In genomic region chr19:5935473-5936307, GRCh38 we compare ENCODE assay signal across 15 cellular contexts. TPM values are rescaled to one million over a fixed set of nuclear protein-coding genes. Genes with fewer than 3 reads are reported as not detected.
DNase-seq lines count a peak whose midpoint lies in the region; ATAC-seq and TF ChIP-seq lines count a peak whose summit lies in the region.
"Had no signal": no experiment of that assay in that cellular context is flagged by ENCODE, and none has a peak within 500 bp of the region (broad histone marks: within the 10 kb centered on the region; RNA-seq: fewer than 3 reads in every experiment).

No MANE protein-coding gene starts in this region.

- H3K36me3 ChIP-seq in muscle layer of colon (ENCODE audit: insufficient read depth, low read length) = peaks cover 23% of the 10 kb centered on the region
- H3K36me3 ChIP-seq in urinary bladder (ENCODE audit: insufficient read depth) = no peaks in the 10 kb centered on the region

- no peak overlapping the region for H3K4me3 Mint-ChIP-seq in endothelial cell (ENCODE audit: unreplicated experiment)

- H3K4me1 ChIP-seq in muscle layer of colon (ENCODE audit: insufficient read depth, low read length) = peaks cover 57% of the 10 kb centered on the region
- H3K4me1 ChIP-seq in urinary bladder (ENCODE audit: insufficient read depth) = no peaks in the 10 kb centered on the region
- H3K4me1 ChIP-seq: parathyroid adenoma had no signal

- no peak for TF ChIP-seq CTCF in endothelial cell (IDR thresholded peaks at IDR 0.05; ENCODE audit: unreplicated experiment)

- DNase-seq in NCI-H82 (lab: John Stamatoyannopoulos, UW) (peak; percentile 57), NCI-H82 treated with DMSO at 0.1 percent for 48 hours (lab: John Stamatoyannopoulos, UW; ENCODE audit: unreplicated experiment) (no peak), endothelial cell (ENCODE audit: low spot score) (no peak)
- DNase-seq: activated CD4-positive, alpha-beta T cell treated with anti-CD3 and anti-CD28 coated beads, Interleukin-2, amount 50 U/mL, for 4 hours; head of caudate nucleus; OCI-M1; T-helper 1 cell had no signal

- ATAC-seq in HG03175 (IDR thresholded peaks at IDR 0.05; ENCODE audit: unreplicated experiment) (no peak), GM21576 (IDR thresholded peaks at IDR 0.05; ENCODE audit: unreplicated experiment) (no peak)
- no peak for ATAC-seq in activated CD4-positive, CD25-positive, alpha-beta regulatory T cell treated with anti-CD3 and anti-CD28 coated beads, Interleukin-2, amount 50 U/mL, for 24 hours
- ATAC-seq: activated naive CD4-positive, alpha-beta T cell treated with anti-CD3 and anti-CD28 coated beads, Interleukin-2, amount 50 U/mL, for 72 hours had no signal

- H3K4me1 Mint-ChIP-seq in endothelial cell (ENCODE audit: unreplicated experiment) = peaks cover 10% of the 10 kb centered on the region

- no peaks in the 10 kb centered on the region for H3K9me3 Mint-ChIP-seq in endothelial cell (ENCODE audit: unreplicated experiment)
- H3K9me3 Mint-ChIP-seq: activated naive CD4-positive, alpha-beta T cell treated with anti-CD3 and anti-CD28 coated beads, Interleukin-2, amount 50 U/mL, for 72 hours had no signal

- H3K27me3 Mint-ChIP-seq in endothelial cell (ENCODE audit: unreplicated experiment) = no peaks in the 10 kb centered on the region

- peaks cover 22% of the 10 kb centered on the region for H3K36me3 Mint-ChIP-seq in endothelial cell (ENCODE audit: low read depth, unreplicated experiment)

- 50% methylated on average over 25 of the region's 25 CpGs for WGBS in urinary bladder

- H3K9me3 ChIP-seq in muscle layer of colon (ENCODE audit: low read length) = no peaks in the 10 kb centered on the region

- H3K4me3 ChIP-seq in muscle layer of colon (ENCODE audit: low read depth in 1 of 2, low read length in 2 of 2) (peak overlapping the region in 1 of 2 donors; percentile 13), urinary bladder (ENCODE audit: low read depth, low read length) (no peak overlapping the region)
- H3K4me3 ChIP-seq: lung had no signal

- H3K27ac Mint-ChIP-seq in endothelial cell (ENCODE audit: unreplicated experiment) = peak overlapping the region; percentile 24

- H3K27ac ChIP-seq in muscle layer of colon (ENCODE audit: low read depth, low read length) (peak overlapping the region; percentile 76), urinary bladder (ENCODE audit: low read depth) (peak overlapping the region; percentile 64)
- H3K27ac ChIP-seq: parathyroid adenoma had no signal

- H3K9ac ChIP-seq in muscle layer of colon (ENCODE audit: low read length) = no peak overlapping the region
- H3K9ac ChIP-seq: parathyroid adenoma had no signal

- H3K27me3 ChIP-seq in muscle layer of colon (ENCODE audit: control insufficient read depth in 1 of 2, insufficient read depth in 2 of 2, low read length in 2 of 2) = no peaks in the 10 kb centered on the region

RNA-seq across cellular contexts. Expression of gene CAPS, which starts 21.6 kb away (rescaled TPM):
- 9.3 TPM for total RNA-seq in endothelial cell (ENCODE audit: unreplicated experiment)
- 26.5 TPM for total RNA-seq in urinary bladder
- polyA plus RNA-seq in urinary bladder = 41.9 TPM

RNA-seq across cellular contexts. Expression of gene VMAC, which starts 31.0 kb away (rescaled TPM):
- total RNA-seq in endothelial cell (ENCODE audit: unreplicated experiment) (8.9 TPM), urinary bladder (10.7 TPM)
- polyA plus RNA-seq in urinary bladder = 6.5 TPM

RNA-seq across cellular contexts. Expression of gene NDUFA11, which starts 32.1 kb away (rescaled TPM):
- total RNA-seq in endothelial cell (ENCODE audit: unreplicated experiment) (211 TPM), urinary bladder (114 TPM)
- 520 TPM for polyA plus RNA-seq in urinary bladder

RNA-seq across cellular contexts. Expression of gene RANBP3, which starts 42.2 kb away (rescaled TPM):
- total RNA-seq in endothelial cell (ENCODE audit: unreplicated experiment) (69.5 TPM), urinary bladder (44.2 TPM)
- polyA plus RNA-seq in urinary bladder = 106 TPM
